In genomic region chr9:89432986-89433530, GRCh38 we compare ENCODE assay signal across 19 cellular contexts.
DNase-seq lines count a peak whose midpoint lies in the region; ATAC-seq, FAIRE-seq and TF ChIP-seq lines count a peak whose summit lies in the region.
"Had no signal": no experiment of that assay in that cellular context is flagged by ENCODE, and none has a peak within 500 bp of the region (broad histone marks: within the 10 kb centered on the region; RNA-seq: fewer than 3 reads in every experiment).

No MANE protein-coding gene starts in this region.

- in situ Hi-C loops in GM12878 (cut with MboI) = no loop called here

- H3K4me1 ChIP-seq in CD4-positive, CD25-positive, alpha-beta regulatory T cell (ENCODE audit: control insufficient read depth, insufficient read depth, low read length, poor library complexity, severe bottlenecking) = peaks cover 97% of the 10 kb centered on the region
- H3K4me1 ChIP-seq in HUES64 (ENCODE audit: insufficient read depth, low read length) (peaks cover 43% of the 10 kb centered on the region), GM12878 (ENCODE audit: control insufficient read depth, insufficient read depth, low read length) (peaks cover 81% of the 10 kb centered on the region), mucosa of descending colon (ENCODE audit: low read depth) (peaks cover 67% of the 10 kb centered on the region)
- H3K4me1 ChIP-seq: parathyroid adenoma had no signal

- WGBS in HUES64 = 85% methylated on average over 13 of the region's 13 CpGs
- 55% methylated on average over 13 of the region's 13 CpGs for WGBS in GM12878 (ENCODE audit: insufficient coverage, insufficient replicate concordance, low lambda C conversion rate, missing lambda C conversion rate)

- no peak for TF ChIP-seq EP300 in GM12878 (IDR thresholded peaks at IDR 0.05; ENCODE audit: borderline replicate concordance in 1 of 2, control insufficient read depth in 1 of 2, low read depth in 2 of 2, low read length in 2 of 2)

- peak overlapping the region; percentile 69 to 85 (median 69) for H3K27ac Mint-ChIP-seq in CD4-positive, CD25-positive, alpha-beta regulatory T cell
- no peak overlapping the region for H3K27ac Mint-ChIP-seq in chondrocyte (ENCODE audit: unreplicated experiment)
- H3K27ac Mint-ChIP-seq: HFFc6 had no signal

- no peak overlapping the region for H2AFZ ChIP-seq in GM12878 (ENCODE audit: control insufficient read depth, low read depth, low read length)
- H2AFZ ChIP-seq: parathyroid adenoma had no signal

- no peak for TF ChIP-seq RAD21 in GM12878 (IDR thresholded peaks at IDR 0.05; ENCODE audit: insufficient read depth, low read depth, low read length)

- peaks cover 79% of the 10 kb centered on the region for H3K79me2 ChIP-seq in GM12878 (ENCODE audit: control insufficient read depth, insufficient read depth, low read length)

- H3K27me3 Mint-ChIP-seq in CD4-positive, CD25-positive, alpha-beta regulatory T cell = no peaks in the 10 kb centered on the region
- no peaks in the 10 kb centered on the region for H3K27me3 Mint-ChIP-seq in chondrocyte (ENCODE audit: low read depth)

- peaks cover 7% of the 10 kb centered on the region for H3K36me3 Mint-ChIP-seq in CD4-positive, CD25-positive, alpha-beta regulatory T cell
- no peaks in the 10 kb centered on the region for H3K36me3 Mint-ChIP-seq in chondrocyte (ENCODE audit: low read depth)

- H3K4me1 Mint-ChIP-seq in CD4-positive, CD25-positive, alpha-beta regulatory T cell = peaks cover 25 to 95% (median 61%) of the 10 kb centered on the region in 4 donors
- H3K4me1 Mint-ChIP-seq in chondrocyte (ENCODE audit: low read depth) = peaks cover 19% of the 10 kb centered on the region

- no peak overlapping the region for H3K4me3 Mint-ChIP-seq in CD4-positive, CD25-positive, alpha-beta regulatory T cell
- no peak overlapping the region for H3K4me3 Mint-ChIP-seq in chondrocyte (ENCODE audit: unreplicated experiment)
- H3K4me3 Mint-ChIP-seq: HFFc6 had no signal

- H3K9ac ChIP-seq in HUES64 (ENCODE audit: low read depth, low read length) = no peak overlapping the region
- H3K9ac ChIP-seq in GM12878 (ENCODE audit: control insufficient read depth, insufficient read depth, low read length) = no peak overlapping the region
- H3K9ac ChIP-seq: parathyroid adenoma had no signal

- no peaks in the 10 kb centered on the region for H3K9me3 ChIP-seq in CD4-positive, CD25-positive, alpha-beta regulatory T cell (ENCODE audit: control insufficient read depth in 2 of 2, low read length in 2 of 2)
- H3K9me3 ChIP-seq in HUES64 (ENCODE audit: insufficient read depth, low read depth, low read length) = no peaks in the 10 kb centered on the region
- H3K9me3 ChIP-seq in GM12878 (replicated peaks; ENCODE audit: control insufficient read depth, insufficient read depth, low read length) = no peaks in the 10 kb centered on the region
- no peaks in the 10 kb centered on the region for H3K9me3 ChIP-seq in mucosa of descending colon
- H3K9me3 ChIP-seq: esophagus muscularis mucosa had no signal

- no peak for TF ChIP-seq POLR2A in GM12878 (IDR thresholded peaks at IDR 0.05; ENCODE audit: low read depth, low read length)

- peak overlapping the region; percentile 7 for H3K27ac ChIP-seq in CD4-positive, CD25-positive, alpha-beta regulatory T cell (ENCODE audit: insufficient read depth, low read length, poor library complexity, severe bottlenecking)
- H3K27ac ChIP-seq in HUES64 (ENCODE audit: low read depth, low read length) = peak overlapping the region; percentile 43; the same call in 1 of the 2 replicates
- H3K27ac ChIP-seq in GM12878 (ENCODE audit: control insufficient read depth, insufficient read depth) = no peak overlapping the region
- H3K27ac ChIP-seq: esophagus muscularis mucosa, parathyroid adenoma had no signal

- POLR2A ChIA-PET in GM12878 (lab: Charles Lee) = no interaction called here

- ATAC-seq in CD4-positive, CD25-positive, alpha-beta regulatory T cell (ENCODE audit: low read depth in 2 of 2) = no peak
- ATAC-seq in GM12878 (no peak), mucosa of descending colon (no peak), HG02840 (IDR thresholded peaks at IDR 0.05; ENCODE audit: low FRiP score, unreplicated experiment) (no peak), GM19455 (IDR thresholded peaks at IDR 0.05; ENCODE audit: unreplicated experiment) (no peak)

- H3K4me2 ChIP-seq in GM12878 (ENCODE audit: control insufficient read depth, insufficient read depth) = 0 out of 2 replicates have a peak overlapping the region, but pooled peaks have one; percentile 15

- CTCF ChIA-PET in GM12878 (lab: Yijun Ruan, JAX) = interaction anchor here (2.1 kb wide), 1 partner anchor 34 kb away, joined by 5 read pairs; no protein-coding TSS in a partner anchor

- BruUV-seq in GM12878 (replicated peaks; lab: Mats Ljungman, UMichigan) = no TSS peak

- no peak overlapping the region for H3K4me3 ChIP-seq in CD4-positive, CD25-positive, alpha-beta regulatory T cell (ENCODE audit: low read depth, low read length)
- H3K4me3 ChIP-seq in HUES64 (ENCODE audit: low read length) (no peak overlapping the region), GM12878 (no peak overlapping the region), mucosa of descending colon (no peak overlapping the region)
- H3K4me3 ChIP-seq: esophagus muscularis mucosa, lung had no signal

- no peaks in the 10 kb centered on the region; the same call in 1 of the 2 replicates for H4K20me1 ChIP-seq in GM12878 (ENCODE audit: control insufficient read depth, insufficient read depth)

- no peak for DNase-seq in CD4-positive, CD25-positive, alpha-beta regulatory T cell
- DNase-seq in GM12878 (ENCODE audit: low read depth, low spot score) (no peak), mucosa of descending colon (peak in 2 of 3 donors; percentile 24 to 48), chondrocyte (ENCODE audit: low spot score) (no peak)
- no peak for DNase-seq in stimulated activated CD4-positive, alpha-beta T cell treated with anti-CD3 and anti-CD28 coated beads, Interleukin-2, amount 100 ng/mL, for 24 hours
- DNase-seq: activated CD4-positive, alpha-beta T cell treated with anti-CD3 and anti-CD28 coated beads for 4 hours; activated T-cell treated with anti-CD3 and anti-CD28 coated beads for 4 hours; NCI-H146; NCI-H2227 treated with DMSO at 0.1 percent for 48 hours; stimulated activated CD4-positive, alpha-beta T cell treated with anti-CD3 and anti-CD28 coated beads, Interleukin-1b, Interleukin-23, amount 100 ng/mL, for 48 hours had no signal

- intact Hi-C loops in GM12878 (cut with micrococcal nuclease; ENCODE audit: unreplicated experiment) = no loop called here
- intact Hi-C loops in mucosa of descending colon (cut with DNase I, micrococcal nuclease) = no loop called here

- FAIRE-seq in GM12878 (lab: Jason Lieb, UNC) = no peak
- FAIRE-seq: RCC 7860 had no signal

- RAD21 ChIA-PET in GM12878 (lab: Charles Lee; ENCODE audit: unreplicated experiment) = interaction anchor here (10.3 kb wide), 1 partner anchor 116 kb away, joined by 119 read pairs; no protein-coding TSS in a partner anchor

- TF ChIP-seq CTCF in GM12878 (IDR thresholded peaks at IDR 0.05 in 2 of 3, conservative IDR thresholded peaks at IDR 0.05 in 1 of 3; ENCODE audit: control insufficient read depth in 2 of 3, extremely low read depth in 1 of 3, insufficient read depth in 1 of 3, low read depth in 3 of 3, low read length in 3 of 3) (no peak), mucosa of descending colon (IDR thresholded peaks at IDR 0.05) (no peak), chondrocyte (IDR thresholded peaks at IDR 0.05) (no peak)

- SMC1A ChIA-PET in GM12878 (lab: Charles Lee; ENCODE audit: uncharacterized antibody, unreplicated experiment) = interaction anchor here (1.0 to 1.2 kb wide), 2 partner anchors 9 to 116 kb away, joined by 3 read pairs; no protein-coding TSS in a partner anchor

- H3K36me3 ChIP-seq in CD4-positive, CD25-positive, alpha-beta regulatory T cell (ENCODE audit: control insufficient read depth, insufficient read depth, low read length) = peaks cover 20% of the 10 kb centered on the region
- no peaks in the 10 kb centered on the region for H3K36me3 ChIP-seq in HUES64 (ENCODE audit: insufficient read depth, low read length)
- peaks cover 20 to 24% of the 10 kb centered on the region in 2 experiments; a peak in 3 of 4 replicates for H3K36me3 ChIP-seq in GM12878 (ENCODE audit: control insufficient read depth in 2 of 2, insufficient read depth in 2 of 2, low read length in 1 of 2)
- H3K36me3 ChIP-seq in mucosa of descending colon (ENCODE audit: low read depth) = no peaks in the 10 kb centered on the region
- H3K36me3 ChIP-seq: esophagus muscularis mucosa had no signal

- H3K9me3 Mint-ChIP-seq in CD4-positive, CD25-positive, alpha-beta regulatory T cell = no peaks in the 10 kb centered on the region
- no peaks in the 10 kb centered on the region for H3K9me3 Mint-ChIP-seq in chondrocyte (ENCODE audit: low read depth)
- H3K9me3 Mint-ChIP-seq: activated naive CD4-positive, alpha-beta T cell treated with anti-CD3 and anti-CD28 coated beads, Interleukin-2, amount 50 U/mL, for 72 hours; HFFc6 had no signal

- no peaks in the 10 kb centered on the region for H3K27me3 ChIP-seq in CD4-positive, CD25-positive, alpha-beta regulatory T cell (ENCODE audit: control insufficient read depth, insufficient read depth, low read length)
- H3K27me3 ChIP-seq in HUES64 (ENCODE audit: insufficient read depth, low read length) = no peaks in the 10 kb centered on the region
- no peaks in the 10 kb centered on the region for H3K27me3 ChIP-seq in GM12878 (replicated peaks in 1 of 2; ENCODE audit: control insufficient read depth in 2 of 2, insufficient read depth in 2 of 2, low read length in 1 of 2)
- H3K27me3 ChIP-seq: esophagus muscularis mucosa had no signal

TF ChIP-seq in GM12878, 131 proteins besides CTCF, POLR2A, EP300 and RAD21:
- TF ChIP-seq HDAC6 (IDR thresholded peaks at IDR 0.05; ENCODE audit: unreplicated experiment) = no peak
- no peak for TF ChIP-seq ZNF384 (IDR thresholded peaks at IDR 0.05; ENCODE audit: borderline replicate concordance, low read depth, low read length)
- no peak for TF ChIP-seq ZBED1 (IDR thresholded peaks at IDR 0.05; ENCODE audit: borderline replicate concordance)

Comparison
In these comparisons a context has a peak if more than half of its experiments do, and no peak if none do; other contexts are left out.
1. DNase-seq: peak in mucosa of descending colon (2 of 3); none in CD4-positive, CD25-positive, alpha-beta regulatory T cell (0 of 3), GM12878 (single experiment), stimulated activated CD4-positive, alpha-beta T cell treated with anti-CD3 and anti-CD28 coated beads, Interleukin-2, amount 100 ng/mL, for 24 hours (0 of 2) and chondrocyte (single experiment).